In genomic region chr4:128309585-128309984, GRCh38 we compare ENCODE assay signal across 1 cellular context.
TF ChIP-seq lines count a peak whose summit lies in the region.

No MANE protein-coding gene starts in this region.

TF ChIP-seq in IMR-90, 13 proteins besides CTCF, POLR2A, EP300 and RAD21 (continued from another document):
- TF ChIP-seq ELK1 (IDR thresholded peaks at IDR 0.05; ENCODE audit: borderline replicate concordance, low read depth, low read length) (no peak), MXI1 (IDR thresholded peaks at IDR 0.05; ENCODE audit: borderline replicate concordance, low read depth, low read length) (no peak), USF2 (IDR thresholded peaks at IDR 0.05; ENCODE audit: low read depth, low read length) (no peak), RFX5 (IDR thresholded peaks at IDR 0.05; ENCODE audit: low read depth, low read length) (no peak), BHLHE40 (IDR thresholded peaks at IDR 0.05; ENCODE audit: low read depth, low read length) (no peak), CHD1 (IDR thresholded peaks at IDR 0.05; ENCODE audit: low read depth, low read length) (no peak), FOS (IDR thresholded peaks at IDR 0.05; ENCODE audit: low read depth, low read length) (no peak), NFE2L2 (IDR thresholded peaks at IDR 0.05; ENCODE audit: low read depth, low read length) (no peak)
